Comparison of ENCODE assay signal across 26 cellular contexts in genomic region chr10:125641398-125641797, GRCh38. TPM values are rescaled to one million over a fixed set of nuclear protein-coding genes. Genes with fewer than 3 reads are reported as not detected.
"Had no signal": no experiment of that assay in that cellular context is flagged by ENCODE, and none has a peak within 500 bp of the region (broad histone marks: within the 10 kb centered on the region; RNA-seq: fewer than 3 reads in every experiment).

No MANE protein-coding gene starts in this region.

- H3K9me3 ChIP-seq: ascending aorta, body of pancreas, Peyer's patch had no signal

- FAIRE-seq: TTC549 had no signal

- DNase-seq: activated CD4-positive, alpha-beta T cell treated with anti-CD3 and anti-CD28 coated beads for 36 hours; activated CD4-positive, CD25-positive, alpha-beta regulatory T cell; activated CD8-positive, alpha-beta memory T cell treated with anti-CD3 and anti-CD28 coated beads, Interleukin-2, amount 50 U/mL, for 48 hours; activated CD8-positive, alpha-beta T cell treated with anti-CD3 and anti-CD28 coated beads, Interleukin-2, amount 10 ng/mL, durations not matched to agents 7 days and 5 days; activated effector memory CD4-positive, alpha-beta T cell treated with anti-CD3 and anti-CD28 coated beads, Interleukin-2, amount 50 U/mL, for 16 hours; activated naive CD4-positive, alpha-beta T cell treated with Interleukin-2 at 50 U/mL for 16 hours; activated naive CD8-positive, alpha-beta T cell treated with anti-CD3 and anti-CD28 coated beads, Interleukin-2, amount 50 U/mL, for 24 hours; activated T-cell treated with anti-CD3 and anti-CD28 coated beads, Interleukin-2, amount 50 U/mL, for 24 hours; amniotic stem cell; body of pancreas; NCI-H1048; NCI-H146; NCI-H187 treated with DMSO at 0.1 percent for 48 hours; NCI-H345; NCI-H510A treated with DMSO at 0.1 percent for 48 hours; NCI-H69; NK-92 treated with Interleukin-12 subunit alpha and Interleukin-12 subunit beta, amount 100 ng/mL, for 24 hours; Peyer's patch; SIG-M5; T-helper 17 cell; T-helper 9 cell had no signal

- H3K36me3 ChIP-seq: ascending aorta, cardiac muscle cell, Peyer's patch had no signal

- H3K4me1 Mint-ChIP-seq: activated CD4-positive, alpha-beta T cell treated with anti-CD3 and anti-CD28 coated beads for 36 hours; activated naive CD8-positive, alpha-beta T cell treated with anti-CD3 and anti-CD28 coated beads, Interleukin-2, amount 50 U/mL, for 24 hours; T-helper 17 cell had no signal

- ATAC-seq: activated CD4-positive, alpha-beta T cell treated with anti-CD3 and anti-CD28 coated beads for 36 hours; activated CD8-positive, alpha-beta T cell treated with anti-CD3 and anti-CD28 coated beads, Interleukin-2, amount 10 ng/mL, durations not matched to agents 7 days and 5 days; activated naive CD4-positive, alpha-beta T cell treated with anti-CD3 and anti-CD28 coated beads, Interleukin-2, amount 50 U/mL, for 72 hours; activated naive CD8-positive, alpha-beta T cell treated with anti-CD3 and anti-CD28 coated beads, Interleukin-2, amount 50 U/mL, for 24 hours; body of pancreas; T-helper 17 cell had no signal

- H3K4me1 ChIP-seq: ascending aorta, body of pancreas, Peyer's patch had no signal

- H3K36me3 Mint-ChIP-seq: activated naive CD4-positive, alpha-beta T cell treated with anti-CD3 and anti-CD28 coated beads, Interleukin-2, amount 50 U/mL, for 72 hours had no signal

- H3K4me3 ChIP-seq: ascending aorta, body of pancreas, cardiac muscle cell, Peyer's patch had no signal

- H3K4me3 Mint-ChIP-seq: activated CD4-positive, alpha-beta T cell treated with anti-CD3 and anti-CD28 coated beads for 36 hours; activated CD8-positive, alpha-beta T cell treated with anti-CD3 and anti-CD28 coated beads, Interleukin-2, amount 10 ng/mL, durations not matched to agents 7 days and 5 days; activated naive CD8-positive, alpha-beta T cell treated with anti-CD3 and anti-CD28 coated beads, Interleukin-2, amount 50 U/mL, for 24 hours; activated T-cell treated with anti-CD3 and anti-CD28 coated beads, Interleukin-2, amount 50 U/mL, for 24 hours; T-helper 17 cell had no signal

- H3K9me3 Mint-ChIP-seq: activated naive CD4-positive, alpha-beta T cell treated with anti-CD3 and anti-CD28 coated beads, Interleukin-2, amount 50 U/mL, for 72 hours; activated T-cell treated with anti-CD3 and anti-CD28 coated beads, Interleukin-2, amount 50 U/mL, for 24 hours had no signal

- H3K27ac Mint-ChIP-seq: activated CD4-positive, alpha-beta T cell treated with anti-CD3 and anti-CD28 coated beads for 36 hours; activated CD8-positive, alpha-beta T cell treated with anti-CD3 and anti-CD28 coated beads, Interleukin-2, amount 10 ng/mL, durations not matched to agents 7 days and 5 days; activated naive CD4-positive, alpha-beta T cell treated with anti-CD3 and anti-CD28 coated beads, Interleukin-2, amount 50 U/mL, for 72 hours; activated naive CD8-positive, alpha-beta T cell treated with anti-CD3 and anti-CD28 coated beads, Interleukin-2, amount 50 U/mL, for 24 hours; activated T-cell treated with anti-CD3 and anti-CD28 coated beads, Interleukin-2, amount 50 U/mL, for 24 hours; T-helper 17 cell had no signal

- H3K27me3 ChIP-seq: ascending aorta, body of pancreas, cardiac muscle cell, Peyer's patch had no signal

- H3K27ac ChIP-seq: ascending aorta, body of pancreas, cardiac muscle cell, Peyer's patch, VCaP had no signal

RNA-seq across cellular contexts. Expression of gene TEX36, which starts 41.6 kb away (rescaled TPM):
- total RNA-seq: activated CD4-positive, alpha-beta T cell treated with anti-CD3 and anti-CD28 coated beads for 36 hours; activated CD8-positive, alpha-beta T cell treated with anti-CD3 and anti-CD28 coated beads, Interleukin-2, amount 10 ng/mL, durations not matched to agents 7 days and 5 days; activated naive CD4-positive, alpha-beta T cell treated with anti-CD3 and anti-CD28 coated beads, Interleukin-2, amount 50 U/mL, for 72 hours; ascending aorta; body of pancreas; cardiac muscle cell; Peyer's patch; T-helper 17 cell had no signal
- polyA plus RNA-seq: cardiac muscle cell had no signal
